Comparison of ENCODE assay signal across 10 cellular contexts in genomic region chr9:117046666-117047327, GRCh38.
DNase-seq lines count a peak whose midpoint lies in the region; ATAC-seq and TF ChIP-seq lines count a peak whose summit lies in the region.
"Had no signal": no experiment of that assay in that cellular context is flagged by ENCODE, and none has a peak within 500 bp of the region (broad histone marks: within the 10 kb centered on the region; RNA-seq: fewer than 3 reads in every experiment).

No MANE protein-coding gene starts in this region.

- H3K4me3 Mint-ChIP-seq in MCF 10A (ENCODE audit: unreplicated experiment) = no peak overlapping the region
- no peak overlapping the region for H3K4me3 Mint-ChIP-seq in type B pancreatic cell
- no peak overlapping the region for H3K4me3 Mint-ChIP-seq in immature natural killer cell

- CTCF ChIA-PET in MCF 10A (lab: Yijun Ruan, JAX) = interaction anchor here (0.7 to 1.1 kb wide), 4 partner anchors 118 to 510 kb away, joined by 3 read pairs; no protein-coding TSS in a partner anchor

- H3K27ac Mint-ChIP-seq in MCF 10A (ENCODE audit: low read depth, unreplicated experiment) (no peak overlapping the region), type B pancreatic cell (no peak overlapping the region), immature natural killer cell (no peak overlapping the region)

- H3K36me3 Mint-ChIP-seq in MCF 10A (ENCODE audit: insufficient read depth, unreplicated experiment) = no peaks in the 10 kb centered on the region
- no peaks in the 10 kb centered on the region for H3K36me3 Mint-ChIP-seq in type B pancreatic cell
- H3K36me3 Mint-ChIP-seq in immature natural killer cell = no peaks in the 10 kb centered on the region

- no peak for TF ChIP-seq POLR2A in breast epithelium (IDR thresholded peaks at IDR 0.05)

- H3K36me3 ChIP-seq in breast epithelium = no peaks in the 10 kb centered on the region
- no peaks in the 10 kb centered on the region; the same call in 1 of the 2 replicates for H3K36me3 ChIP-seq in WERI-Rb-1

- H3K9me3 ChIP-seq in breast epithelium = no peaks in the 10 kb centered on the region
- H3K9me3 ChIP-seq in WERI-Rb-1 (ENCODE audit: severe bottlenecking) = no peaks in the 10 kb centered on the region
- H3K9me3 ChIP-seq: body of pancreas had no signal

- no peaks in the 10 kb centered on the region for H3K27me3 ChIP-seq in breast epithelium
- no peaks in the 10 kb centered on the region for H3K27me3 ChIP-seq in WERI-Rb-1 (ENCODE audit: insufficient read depth, low read depth, severe bottlenecking)
- H3K27me3 ChIP-seq: body of pancreas had no signal

- H3K4me1 ChIP-seq in breast epithelium = no peaks in the 10 kb centered on the region
- H3K4me1 ChIP-seq: body of pancreas had no signal

- TF ChIP-seq CTCF in MCF 10A (IDR thresholded peaks at IDR 0.05; ENCODE audit: unreplicated experiment) = peak; percentile 20
- TF ChIP-seq CTCF in breast epithelium (IDR thresholded peaks at IDR 0.05) = no peak
- 0 out of 2 replicates have a peak, but pooled peaks have one; percentile 4 for TF ChIP-seq CTCF in WERI-Rb-1 (IDR thresholded peaks at IDR 0.05; ENCODE audit: low read depth, low read length)
- peak; percentile 45 for TF ChIP-seq CTCF in type B pancreatic cell (conservative IDR thresholded peaks at IDR 0.05)

- ATAC-seq in HG02798 (IDR thresholded peaks at IDR 0.05; ENCODE audit: poor library complexity, unreplicated experiment) = peak; percentile 90
- ATAC-seq: body of pancreas had no signal

- no peaks in the 10 kb centered on the region for H3K4me1 Mint-ChIP-seq in MCF 10A (ENCODE audit: insufficient read depth, unreplicated experiment)
- no peaks in the 10 kb centered on the region for H3K4me1 Mint-ChIP-seq in type B pancreatic cell (ENCODE audit: unreplicated experiment)
- H3K4me1 Mint-ChIP-seq in immature natural killer cell = no peaks in the 10 kb centered on the region

- no peak for DNase-seq in MCF 10A (ENCODE audit: unreplicated experiment)
- no peak for DNase-seq in breast epithelium (ENCODE audit: low spot score in 2 of 2)
- no peak for DNase-seq in WERI-Rb-1
- no peak for DNase-seq in type B pancreatic cell (ENCODE audit: extremely low spot score, unreplicated experiment)
- DNase-seq in immature natural killer cell = no peak
- DNase-seq in stimulated activated CD4-positive, alpha-beta T cell treated with anti-CD3 and anti-CD28 coated beads, Interleukin-4, amount 100 ng/mL, for 1 hour = no peak
- DNase-seq in NK-92 (lab: John Stamatoyannopoulos, UW; ENCODE audit: unreplicated experiment) = no peak
- DNase-seq: body of pancreas, NCI-H1417 had no signal

- POLR2A ChIA-PET in MCF 10A (lab: Yijun Ruan, JAX) = no interaction called here

- no TSS peak for BruUV-seq in MCF 10A (replicated peaks; lab: Mats Ljungman, UMichigan)

- no peaks in the 10 kb centered on the region for H3K9me3 Mint-ChIP-seq in MCF 10A (ENCODE audit: unreplicated experiment)
- no peaks in the 10 kb centered on the region for H3K9me3 Mint-ChIP-seq in type B pancreatic cell
- H3K9me3 Mint-ChIP-seq in immature natural killer cell = peaks cover 0 to 6% (median 0%) of the 10 kb centered on the region in 6 donors

- H3K27me3 Mint-ChIP-seq in MCF 10A (ENCODE audit: insufficient read depth, unreplicated experiment) (no peaks in the 10 kb centered on the region), type B pancreatic cell (peaks cover 3% of the 10 kb centered on the region), immature natural killer cell (ENCODE audit: low read depth in 3 of 3) (peaks cover 4 to 5% (median 5%) of the 10 kb centered on the region in 3 donors)

- no peak overlapping the region for H3K4me3 ChIP-seq in breast epithelium
- H3K4me3 ChIP-seq in WERI-Rb-1 (ENCODE audit: low read depth, low read length) = no peak overlapping the region
- H3K4me3 ChIP-seq: body of pancreas had no signal

- H3K27ac ChIP-seq in breast epithelium = no peak overlapping the region
- no peak overlapping the region for H3K27ac ChIP-seq in WERI-Rb-1
- H3K27ac ChIP-seq: body of pancreas had no signal

- intact Hi-C loops in MCF 10A (cut with micrococcal nuclease) (no loop called here), breast epithelium (cut with DNase I; ENCODE audit: low total_unique reads) (loop anchor here (5.0 kb wide), 1 partner anchor 841 kb away; no protein-coding TSS in a partner anchor)

Comparison
In these comparisons a context has a peak if more than half of its experiments do, and no peak if none do; other contexts are left out.
1. CTCF ChIP-seq: peak in MCF 10A (single experiment), WERI-Rb-1 (single experiment) and type B pancreatic cell (single experiment); none in breast epithelium (0 of 3).